8 cellular contexts compared by ENCODE assay signal in the genomic region with DNA sequence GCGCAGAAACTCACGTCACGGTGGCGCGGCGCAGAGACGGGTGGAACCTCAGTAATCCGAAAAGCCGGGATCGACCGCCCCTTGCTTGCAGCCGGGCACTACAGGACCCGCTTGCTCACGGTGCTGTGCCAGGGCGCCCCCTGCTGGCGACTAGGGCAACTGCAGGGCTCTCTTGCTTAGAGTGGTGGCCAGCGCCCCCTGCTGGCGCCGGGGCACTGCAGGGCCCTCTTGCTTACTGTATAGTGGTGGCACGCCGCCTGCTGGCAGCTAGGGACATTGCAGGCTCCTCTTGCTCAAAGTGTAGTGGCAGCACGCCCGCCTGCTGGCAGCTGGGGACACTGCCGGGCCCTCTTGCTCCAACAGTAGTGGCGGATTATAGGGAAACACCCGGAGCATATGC. TPM values are rescaled to one million over a fixed set of nuclear protein-coding genes. Genes with fewer than 3 reads are reported as not detected.
A peak's percentile ranks its signal among the peaks of the same experiment; 100 is the strongest.
DNase-seq lines count a peak whose midpoint lies in the region; ATAC-seq and TF ChIP-seq lines count a peak whose summit lies in the region.
"Not testable (repeated sequence)": the region's sequence is repeated elsewhere in the genome, so short reads cannot be mapped to it uniquely, and the experiment has no call there.

No MANE protein-coding gene starts in this region.

- H3K27ac Mint-ChIP-seq in activated CD8-positive, alpha-beta T cell treated with anti-CD3 and anti-CD28 coated beads, Interleukin-2, amount 10 ng/mL, durations not matched to agents 7 days and 5 days = not testable (repeated sequence)

- DNase-seq in DMS153 treated with DMSO at 0.1 percent for 48 hours (lab: John Stamatoyannopoulos, UW; ENCODE audit: unreplicated experiment) = peak; percentile 74
- DNase-seq in NCI-H1436 (lab: John Stamatoyannopoulos, UW) = peak; percentile 59
- DNase-seq in RWPE2 (ENCODE audit: low spot score) = peak; percentile 86
- DNase-seq in activated CD8-positive, alpha-beta T cell treated with anti-CD3 and anti-CD28 coated beads, Interleukin-2, amount 10 ng/mL, durations not matched to agents 7 days and 5 days = peak; percentile 94
- DNase-seq in body of pancreas = peak; percentile 98 to 99 (median 98)
- peak; percentile 94 to 99 (median 98) for DNase-seq in right cardiac atrium
- peak; percentile 99 for DNase-seq in sigmoid colon
- DNase-seq in stomach = peak; percentile 100

- not testable (repeated sequence) for H3K36me3 ChIP-seq in RWPE2 (ENCODE audit: low read depth); body of pancreas (replicated peaks in 1 of 2; ENCODE audit: insufficient read depth in 1 of 2, low read depth in 2 of 2); sigmoid colon; stomach

- H3K9me3 ChIP-seq in RWPE2 (ENCODE audit: severe bottlenecking); body of pancreas; right cardiac atrium (ENCODE audit: control insufficient read depth, low read length); sigmoid colon; stomach: not testable (repeated sequence)

- 16% methylated on average over 6 of the region's 26 CpGs; no CpG with 5 or more reads in 1 of the 2 donors for WGBS in body of pancreas, 2 donors
- WGBS in right cardiac atrium = 17% methylated on average over 8 of the region's 26 CpGs
- 49 to 54% methylated on average over 14 to 16 of the region's 26 CpGs for WGBS in sigmoid colon, 2 donors
- WGBS in stomach, 5 donors = 0 to 50% (median 19%) methylated on average over 1 to 14 of the region's 26 CpGs

- ATAC-seq in RWPE2 (ENCODE audit: low read depth); right cardiac atrium: not testable (repeated sequence)
- peak; percentile 58 for ATAC-seq in activated CD8-positive, alpha-beta T cell treated with anti-CD3 and anti-CD28 coated beads, Interleukin-2, amount 10 ng/mL, durations not matched to agents 7 days and 5 days
- ATAC-seq in body of pancreas = peak; percentile 50

- not testable (repeated sequence) for H3K4me3 Mint-ChIP-seq in activated CD8-positive, alpha-beta T cell treated with anti-CD3 and anti-CD28 coated beads, Interleukin-2, amount 10 ng/mL, durations not matched to agents 7 days and 5 days

- not testable (repeated sequence) for H3K9me3 Mint-ChIP-seq in activated CD8-positive, alpha-beta T cell treated with anti-CD3 and anti-CD28 coated beads, Interleukin-2, amount 10 ng/mL, durations not matched to agents 7 days and 5 days (ENCODE audit: insufficient read depth)

- not testable (repeated sequence) for H3K27me3 Mint-ChIP-seq in activated CD8-positive, alpha-beta T cell treated with anti-CD3 and anti-CD28 coated beads, Interleukin-2, amount 10 ng/mL, durations not matched to agents 7 days and 5 days (ENCODE audit: low read depth)

- not testable (repeated sequence) for H3K27me3 ChIP-seq in RWPE2 (ENCODE audit: insufficient read depth, poor library complexity, severe bottlenecking); body of pancreas; right cardiac atrium (ENCODE audit: control insufficient read depth, insufficient read depth); sigmoid colon; stomach

- H3K4me1 Mint-ChIP-seq in activated CD8-positive, alpha-beta T cell treated with anti-CD3 and anti-CD28 coated beads, Interleukin-2, amount 10 ng/mL, durations not matched to agents 7 days and 5 days (ENCODE audit: low read depth) = not testable (repeated sequence)

- intact Hi-C loops in body of pancreas (cut with DNase I); right cardiac atrium (cut with DNase I); sigmoid colon (cut with DNase I); stomach (cut with DNase I; ENCODE audit: low total_unique reads): not testable (repeated sequence)

- not testable (repeated sequence) for H3K27ac ChIP-seq in RWPE2 (ENCODE audit: poor library complexity, severe bottlenecking); body of pancreas; right cardiac atrium (ENCODE audit: low read length); sigmoid colon; stomach

- H3K4me1 ChIP-seq in RWPE2 (ENCODE audit: insufficient read depth, poor library complexity, severe bottlenecking); body of pancreas; right cardiac atrium (ENCODE audit: control insufficient read depth, insufficient read depth, low read length); sigmoid colon; stomach: not testable (repeated sequence)

- TF ChIP-seq EP300 in sigmoid colon (IDR thresholded peaks at IDR 0.05); stomach (IDR thresholded peaks at IDR 0.05): not testable (repeated sequence)

- not testable (repeated sequence) for H3K4me3 ChIP-seq in RWPE2 (ENCODE audit: severe bottlenecking); body of pancreas; right cardiac atrium (ENCODE audit: low read length); sigmoid colon; stomach

- not testable (repeated sequence) for TF ChIP-seq CTCF in RWPE2 (IDR thresholded peaks at IDR 0.05; ENCODE audit: poor library complexity, severe bottlenecking)
- peak in 4 of 7 experiments; percentile 15 to 43 (median 24) for TF ChIP-seq CTCF in body of pancreas (IDR thresholded peaks at IDR 0.05)
- TF ChIP-seq CTCF in sigmoid colon (IDR thresholded peaks at IDR 0.05) = peak in 1 of 4 experiments; percentile 34
- peak in 3 of 7 experiments; percentile 32 to 55 (median 34) for TF ChIP-seq CTCF in stomach (IDR thresholded peaks at IDR 0.05)

- POLR2A ChIA-PET in activated CD8-positive, alpha-beta T cell treated with anti-CD3 and anti-CD28 coated beads, Interleukin-2, amount 10 ng/mL, durations not matched to agents 7 days and 5 days (lab: Charles Lee) = not testable (repeated sequence)

- TF ChIP-seq POLR2A in body of pancreas (IDR thresholded peaks at IDR 0.05); sigmoid colon (IDR thresholded peaks at IDR 0.05); stomach (IDR thresholded peaks at IDR 0.05): not testable (repeated sequence)

- CTCF ChIA-PET in activated CD8-positive, alpha-beta T cell treated with anti-CD3 and anti-CD28 coated beads, Interleukin-2, amount 10 ng/mL, durations not matched to agents 7 days and 5 days (lab: Charles Lee) = interaction anchor here (0.6 kb wide), 1 partner anchor 360 kb away, joined by 3 read pairs; a partner anchor contains a TSS

- not testable (repeated sequence) for H3K36me3 Mint-ChIP-seq in activated CD8-positive, alpha-beta T cell treated with anti-CD3 and anti-CD28 coated beads, Interleukin-2, amount 10 ng/mL, durations not matched to agents 7 days and 5 days (ENCODE audit: low read depth)

RNA-seq across cellular contexts. Expression of a gene that starts 42.6 kb away (rescaled TPM):
- 10 to 100 TPM; 47.7 to 48.2 TPM for total RNA-seq in activated CD8-positive, alpha-beta T cell treated with anti-CD3 and anti-CD28 coated beads, Interleukin-2, amount 10 ng/mL, durations not matched to agents 7 days and 5 days
- total RNA-seq in body of pancreas (1 to 10 TPM; 2.6 to 5.6 TPM), right cardiac atrium (10 to 100 TPM in 3 of 4 donors, 1 to 10 TPM in 1; 9.8 to 13.4 (median 11.6) TPM), sigmoid colon (1 to 10 TPM; 1.7 to 6.4 (median 5.0) TPM), stomach (1 to 10 TPM in 3 of 5 donors, not detected in 2; 2.2 to 5.5 (median 3.6) TPM)
- polyA plus RNA-seq in right cardiac atrium (11.2 TPM), sigmoid colon (10 to 100 TPM; 11.4 to 22.1 (median 11.8) TPM), stomach (10 to 100 TPM; 10.7 to 13.3 (median 10.9) TPM)

RNA-seq across cellular contexts. Expression of a gene that starts 42.9 kb away (rescaled TPM):
- 10 to 100 TPM; 62.3 to 63.2 TPM for total RNA-seq in activated CD8-positive, alpha-beta T cell treated with anti-CD3 and anti-CD28 coated beads, Interleukin-2, amount 10 ng/mL, durations not matched to agents 7 days and 5 days
- total RNA-seq in body of pancreas = 10 to 100 TPM; 13.2 to 13.5 TPM
- 10 to 100 TPM; 54.8 to 71.4 (median 62.3) TPM for total RNA-seq in right cardiac atrium
- 108 TPM for polyA plus RNA-seq in right cardiac atrium
- 10 to 100 TPM; 23.0 to 36.5 (median 32.4) TPM for total RNA-seq in sigmoid colon
- 10 to 100 TPM; 26.4 to 41.7 (median 38.8) TPM for polyA plus RNA-seq in sigmoid colon
- total RNA-seq in stomach = 10 to 100 TPM in 3 of 5 donors, 1 to 10 TPM in 2; 2.3 to 22.9 (median 11.9) TPM
- polyA plus RNA-seq in stomach = 10 to 100 TPM; 30.2 to 40.2 (median 34.4) TPM
